Comparison of ENCODE assay signal across 32 cellular contexts in the genomic region with DNA sequence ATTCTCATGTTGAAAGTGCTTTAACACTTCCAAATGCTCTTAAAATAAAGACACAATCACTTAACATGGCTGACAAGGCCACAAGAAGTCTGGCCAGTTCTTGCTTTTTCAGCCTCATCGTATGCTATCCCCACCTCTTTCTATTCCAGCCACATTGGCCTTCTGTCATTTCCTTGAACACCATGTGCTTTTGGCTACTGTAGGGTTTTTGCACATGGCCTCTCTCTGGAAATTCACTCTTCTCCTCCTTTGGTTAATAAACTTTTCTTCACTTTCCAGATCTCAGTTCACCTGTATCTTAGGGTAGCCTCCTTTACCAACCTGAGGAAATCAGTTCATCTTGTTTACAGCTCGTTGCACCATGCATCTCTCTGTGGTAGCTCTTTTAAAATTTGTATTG.
DNase-seq lines count a peak whose midpoint lies in the region; ATAC-seq, FAIRE-seq and TF ChIP-seq lines count a peak whose summit lies in the region.
"Had no signal": no experiment of that assay in that cellular context is flagged by ENCODE, and none has a peak within 500 bp of the region (broad histone marks: within the 10 kb centered on the region; RNA-seq: fewer than 3 reads in every experiment).

No MANE protein-coding gene starts in this region.

- no peaks in the 10 kb centered on the region for H3K9me3 ChIP-seq in HepG2 (ENCODE audit: low read length)
- H3K9me3 ChIP-seq in right lobe of liver = no peaks in the 10 kb centered on the region
- no peaks in the 10 kb centered on the region for H3K9me3 ChIP-seq in left ventricle myocardium inferior (replicated peaks)
- H3K9me3 ChIP-seq: A549; BE2C; BLaER1; BLaER1 treated with 17β-estradiol and CSF1 and Interleukin-3, amounts not matched to agents 10 nM and 100 nM; Caco-2 had no signal

- peak overlapping the region; percentile 1 for H2BK15ac ChIP-seq in mesendoderm (replicated peaks; ENCODE audit: low read depth)

- no peak overlapping the region for H3K4ac ChIP-seq in mesendoderm (ENCODE audit: low read depth, low read length)

- no peak overlapping the region for H3K18ac ChIP-seq in mesendoderm (ENCODE audit: low read length)

- no peak overlapping the region for H3K56ac ChIP-seq in mesendoderm (ENCODE audit: low read length)

- H3K27me3 ChIP-seq in HepG2 (ENCODE audit: control insufficient read depth in 1 of 2, insufficient read depth in 2 of 2, low read length in 2 of 2) (no peaks in the 10 kb centered on the region), right lobe of liver (no peaks in the 10 kb centered on the region), mesendoderm (ENCODE audit: insufficient read depth, low read length, poor library complexity) (no peaks in the 10 kb centered on the region), left ventricle myocardium inferior (ENCODE audit: low read depth) (peaks cover 19% of the 10 kb centered on the region)
- H3K27me3 ChIP-seq: BE2C; BLaER1; BLaER1 treated with 17β-estradiol and CSF1 and Interleukin-3, amounts not matched to agents 10 nM and 100 nM had no signal

- ATAC-seq in HepG2 = no peak
- no peak for ATAC-seq in right lobe of liver
- ATAC-seq: A549; CD8-positive, alpha-beta T cell had no signal

- H3K79me2 ChIP-seq in HepG2 (ENCODE audit: insufficient read depth, low read length) = no peaks in the 10 kb centered on the region
- H3K79me2 ChIP-seq in mesendoderm (ENCODE audit: control insufficient read depth, insufficient read depth, low read length) = no peaks in the 10 kb centered on the region

- TF ChIP-seq RAD21 in HepG2 (CRISPR knock-in tag; IDR thresholded peaks at IDR 0.05) = no peak

- H3K27ac ChIP-seq in HepG2 (ENCODE audit: extremely low read length, insufficient read depth, low read length) (no peak overlapping the region), right lobe of liver (no peak overlapping the region), mesendoderm (ENCODE audit: low read depth, low read length) (no peak overlapping the region), RWPE1 (no peak overlapping the region), left ventricle myocardium inferior (replicated peaks) (no peak overlapping the region)
- H3K27ac ChIP-seq: 22Rv1; A549; BLaER1; BLaER1 treated with 17β-estradiol and CSF1 and Interleukin-3, amounts not matched to agents 10 nM and 100 nM; C4-2B had no signal

- H3K23ac ChIP-seq in mesendoderm (ENCODE audit: low read length) = no peak overlapping the region

- 0% methylated on average over 2 of the region's 2 CpGs for WGBS in HepG2 (ENCODE audit: low lambda C conversion rate)
- WGBS in right lobe of liver (ENCODE audit: insufficient coverage, low coverage, low lambda C conversion rate, missing lambda C conversion rate) = 46% methylated on average over 2 of the region's 2 CpGs
- WGBS in mesendoderm (ENCODE audit: extremely low coverage, insufficient coverage, low lambda C conversion rate) = no CpG with 5 or more reads among the region's 2 CpGs

- H3K4me3 ChIP-seq in HepG2 (replicated peaks in 1 of 3; ENCODE audit: insufficient read depth in 1 of 3, low read depth in 2 of 3, low read length in 3 of 3) (no peak overlapping the region), right lobe of liver (no peak overlapping the region), mesendoderm (ENCODE audit: low read length) (no peak overlapping the region), left ventricle myocardium inferior (no peak overlapping the region)
- H3K4me3 ChIP-seq: A549; BLaER1; BLaER1 treated with 17β-estradiol and CSF1 and Interleukin-3, amounts not matched to agents 10 nM and 100 nM had no signal

- no peak for TF ChIP-seq CTCF in HepG2 (CRISPR knock-in tag; IDR thresholded peaks at IDR 0.05)
- TF ChIP-seq CTCF in right lobe of liver (IDR thresholded peaks at IDR 0.05) = no peak
- no peak for TF ChIP-seq CTCF in D721Med (IDR thresholded peaks at IDR 0.05; ENCODE audit: insufficient read depth, missing control alignments)
- TF ChIP-seq CTCF in RWPE1 (conservative IDR thresholded peaks at IDR 0.05; ENCODE audit: low read depth) = no peak
- no peak for TF ChIP-seq CTCF in left ventricle myocardium inferior (IDR thresholded peaks at IDR 0.05; ENCODE audit: borderline replicate concordance)

- H3K36me3 ChIP-seq in HepG2 (replicated peaks in 1 of 2; ENCODE audit: control insufficient read depth in 1 of 2, insufficient read depth in 2 of 2, low read length in 2 of 2) (no peaks in the 10 kb centered on the region), right lobe of liver (no peaks in the 10 kb centered on the region), mesendoderm (ENCODE audit: control insufficient read depth, insufficient read depth, low read length) (no peaks in the 10 kb centered on the region), left ventricle myocardium inferior (no peaks in the 10 kb centered on the region)
- H3K36me3 ChIP-seq: BE2C; BLaER1; BLaER1 treated with 17β-estradiol and CSF1 and Interleukin-3, amounts not matched to agents 10 nM and 100 nM had no signal

- POLR2A ChIA-PET in HepG2 (lab: Yijun Ruan, JAX) (no interaction called here), RWPE1 (lab: Yijun Ruan, JAX; ENCODE audit: low non-redundant PET) (no interaction called here)

- no peak for TF ChIP-seq POLR2A in HepG2 (IDR thresholded peaks at IDR 0.05; ENCODE audit: insufficient read depth in 1 of 2, low read depth in 2 of 2, low read length in 2 of 2)
- TF ChIP-seq POLR2A in right lobe of liver (IDR thresholded peaks at IDR 0.05) = no peak

- FAIRE-seq in HepG2 (lab: Jason Lieb, UNC) (no peak), D721Med (lab: Jason Lieb, UNC) (peak; percentile 21)
- FAIRE-seq: A204.1, A549 had no signal

- H2BK5ac ChIP-seq in mesendoderm (ENCODE audit: low read length) = no peak overlapping the region

- in situ Hi-C loops in HepG2 (cut with HindIII; ENCODE audit: extremely low pct_ligation_motif_present, low pct_unique_long_range_greater_than_20kb) = no loop called here

- H3K4me1 ChIP-seq in HepG2 (ENCODE audit: insufficient read depth, low read length) (no peaks in the 10 kb centered on the region), right lobe of liver (no peaks in the 10 kb centered on the region), mesendoderm (ENCODE audit: control insufficient read depth, low read depth, low read length) (peaks cover 9% of the 10 kb centered on the region), left ventricle myocardium inferior (no peaks in the 10 kb centered on the region)
- H3K4me1 ChIP-seq: A549; BE2C; BLaER1; BLaER1 treated with 17β-estradiol and CSF1 and Interleukin-3, amounts not matched to agents 10 nM and 100 nM; Caco-2 had no signal

- TF ChIP-seq EP300 in HepG2 (IDR thresholded peaks at IDR 0.05; ENCODE audit: low read depth in 2 of 2, low read length in 2 of 2) (no peak), HepG2 (CRISPR knock-in tag; IDR thresholded peaks at IDR 0.05; ENCODE audit: borderline replicate concordance) (no peak)

- H3K4me2 ChIP-seq in HepG2 (ENCODE audit: low read depth, low read length) = no peak overlapping the region
- H3K4me2 ChIP-seq in mesendoderm (ENCODE audit: low read length) = no peak overlapping the region
- H3K4me2 ChIP-seq: A549; BLaER1; BLaER1 treated with 17β-estradiol and CSF1 and Interleukin-3, amounts not matched to agents 10 nM and 100 nM had no signal

- H4K5ac ChIP-seq in mesendoderm (ENCODE audit: low read length) = no peak overlapping the region

- H2AFZ ChIP-seq in HepG2 (ENCODE audit: low read length) = no peak overlapping the region

- BruUV-seq in HepG2 (replicated peaks; lab: Mats Ljungman, UMichigan) = no TSS peak

- H3K9ac ChIP-seq in HepG2 (ENCODE audit: insufficient read depth, low read depth, low read length) = no peak overlapping the region
- H3K9ac ChIP-seq in mesendoderm (ENCODE audit: low read length) = no peak overlapping the region
- H3K9ac ChIP-seq: BLaER1; BLaER1 treated with 17β-estradiol and CSF1 and Interleukin-3, amounts not matched to agents 10 nM and 100 nM had no signal

- H2BK120ac ChIP-seq in mesendoderm (ENCODE audit: low read depth, low read length) = no peak overlapping the region

- DNase-seq in HepG2 (ENCODE audit: low spot score) (no peak), right lobe of liver (no peak), D721Med (ENCODE audit: insufficient read length, low spot score) (no peak), mesendoderm (no peak), RWPE1 (ENCODE audit: low spot score) (no peak), left ventricle myocardium inferior (no peak)
- DNase-seq: 8988T; ACHN; AML-193; BE2C; C1 segment of cervical spinal cord; Caco-2; Calu3; CD4-positive, alpha-beta memory T cell; CD4-positive, alpha-beta T cell; CD4-positive, CD25-positive, alpha-beta regulatory T cell; CD8-positive, alpha-beta memory T cell; CD8-positive, alpha-beta T cell; COR-L47; DMS 273 treated with DMSO at 0.1 percent for 48 hours; DMS153; DMS53; DMS79; DMS79 treated with DMSO at 0.1 percent for 48 hours; DND-41; EL had no signal

- no peak overlapping the region for H2AK5ac ChIP-seq in mesendoderm (ENCODE audit: low read length)

- no peak overlapping the region for H4K8ac ChIP-seq in mesendoderm (ENCODE audit: low read depth, low read length)

- CTCF ChIA-PET in HepG2 (lab: Yijun Ruan, JAX; ENCODE audit: low intra/inter-chr PET ratio, low total read pairs) (no interaction called here), RWPE1 (lab: Yijun Ruan, JAX) (interaction anchor here (0.6 kb wide), 1 partner anchor 1789 kb away, joined by 3 read pairs; no protein-coding TSS in a partner anchor)

- no peaks in the 10 kb centered on the region for H3K79me1 ChIP-seq in mesendoderm (ENCODE audit: low read length)

- intact Hi-C loops in HepG2 (cut with micrococcal nuclease; ENCODE audit: unreplicated experiment) (no loop called here), right lobe of liver (cut with DNase I) (no loop called here), left ventricle myocardium inferior (cut with micrococcal nuclease) (no loop called here)

- H4K20me1 ChIP-seq in HepG2 (ENCODE audit: insufficient read depth, low read length) = no peaks in the 10 kb centered on the region
- H4K20me1 ChIP-seq: BLaER1; BLaER1 treated with 17β-estradiol and CSF1 and Interleukin-3, amounts not matched to agents 10 nM and 100 nM had no signal

TF ChIP-seq in HepG2, 621 proteins besides CTCF, POLR2A, EP300 and RAD21:
- no peak for TF ChIP-seq ZBTB7A (CRISPR knock-in tag; IDR thresholded peaks at IDR 0.05)
- TF ChIP-seq, protein P1, sequence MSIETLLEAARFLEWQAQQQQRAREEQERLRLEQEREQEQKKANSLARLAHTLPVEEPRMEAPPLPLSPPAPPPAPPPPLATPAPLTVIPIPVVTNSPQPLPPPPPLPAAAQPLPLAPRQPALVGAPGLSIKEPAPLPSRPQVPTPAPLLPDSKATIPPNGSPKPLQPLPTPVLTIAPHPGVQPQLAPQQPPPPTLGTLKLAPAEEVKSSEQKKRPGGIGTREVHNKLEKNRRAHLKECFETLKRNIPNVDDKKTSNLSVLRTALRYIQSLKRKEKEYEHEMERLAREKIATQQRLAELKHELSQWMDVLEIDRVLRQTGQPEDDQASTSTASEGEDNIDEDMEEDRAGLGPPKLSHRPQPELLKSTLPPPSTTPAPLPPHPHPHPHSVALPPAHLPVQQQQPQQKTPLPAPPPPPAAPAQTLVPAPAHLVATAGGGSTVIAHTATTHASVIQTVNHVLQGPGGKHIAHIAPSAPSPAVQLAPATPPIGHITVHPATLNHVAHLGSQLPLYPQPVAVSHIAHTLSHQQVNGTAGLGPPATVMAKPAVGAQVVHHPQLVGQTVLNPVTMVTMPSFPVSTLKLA (IDR thresholded peaks at IDR 0.05) = peak; percentile 97
